8 cellular contexts compared by ENCODE assay signal in genomic region chr11:130145975-130146776, GRCh38. TPM values are rescaled to one million over a fixed set of nuclear protein-coding genes. Genes with fewer than 3 reads are reported as not detected.
DNase-seq lines count a peak whose midpoint lies in the region; ATAC-seq and TF ChIP-seq lines count a peak whose summit lies in the region.

No MANE protein-coding gene starts in this region.

- no peaks in the 10 kb centered on the region for H3K79me2 ChIP-seq in OCI-LY7 (ENCODE audit: insufficient read depth, low read depth, low read length)

- CTCF ChIA-PET in OCI-LY7 (lab: Charles Lee; ENCODE audit: unreplicated experiment): interaction anchor here (0.8 to 1.4 kb wide), 4 partner anchors 14 to 173 kb away, joined by 3 to 4 read pairs (median 4); no protein-coding TSS in a partner anchor
- CTCF ChIA-PET in HEK293T (lab: Yijun Ruan, JAX): no interaction called here

- H3K4me3 ChIP-seq in OCI-LY7 (ENCODE audit: low read depth, low read length, poor library complexity, severe bottlenecking): no peak overlapping the region
- H3K4me3 ChIP-seq in foreskin fibroblast (ENCODE audit: low read depth in 1 of 2, low read length in 2 of 2): no peak overlapping the region

- TF ChIP-seq CTCF in OCI-LY7 (conservative IDR thresholded peaks at IDR 0.05; ENCODE audit: low read length) (peak; percentile 64), foreskin fibroblast (IDR thresholded peaks at IDR 0.05; ENCODE audit: low read depth, low read length) (peak; percentile 21)

- no peaks in the 10 kb centered on the region for H4K20me1 ChIP-seq in OCI-LY7 (ENCODE audit: insufficient read depth, low read length)

- H3K9me3 ChIP-seq in OCI-LY7 (ENCODE audit: low read length): no peaks in the 10 kb centered on the region

- H3K36me3 ChIP-seq in OCI-LY7 (ENCODE audit: insufficient read depth, low read length): peaks cover 71% of the 10 kb centered on the region

- intact Hi-C loops in OCI-LY7 (cut with micrococcal nuclease; ENCODE audit: unreplicated experiment) (loop anchor here (5.0 kb wide), 1 partner anchor 36 kb away; no protein-coding TSS in a partner anchor), posterior vena cava (cut with DNase I) (no loop called here)

- peak overlapping the region; percentile 47 for H3K4me2 ChIP-seq in OCI-LY7 (ENCODE audit: low read length)

- peaks cover 42% of the 10 kb centered on the region for H3K4me1 ChIP-seq in OCI-LY7 (ENCODE audit: insufficient read depth, low read length, poor library complexity, severe bottlenecking)

- no peak for DNase-seq in OCI-LY7 (ENCODE audit: low spot score)
- peak; percentile 21 to 56 for DNase-seq in foreskin fibroblast
- DNase-seq in posterior vena cava (ENCODE audit: low spot score): peak; percentile 81
- no peak for DNase-seq in HEK293T (ENCODE audit: extremely low spot score)
- no peak for DNase-seq in HuH-7 (ENCODE audit: low spot score)
- DNase-seq in activated CD8-positive, alpha-beta memory T cell treated with anti-CD3 and anti-CD28 coated beads, Interleukin-2, amount 50 U/mL, for 4 hours: no peak

- POLR2A ChIA-PET in OCI-LY7 (lab: Charles Lee): interaction anchor here (0.6 to 1.4 kb wide), 12 partner anchors 10 to 252 kb away, joined by 3 to 7 read pairs (median 3); no protein-coding TSS in a partner anchor
- POLR2A ChIA-PET in HEK293T (lab: Yijun Ruan, JAX): no interaction called here

- H3K9me2 ChIP-seq in OCI-LY7 (ENCODE audit: insufficient read depth, low read length): no peaks in the 10 kb centered on the region

- BruUV-seq in OCI-LY7 (replicated peaks; lab: Mats Ljungman, UMichigan): no TSS peak

- peak; percentile 48 for ATAC-seq in GM18867 (IDR thresholded peaks at IDR 0.05; ENCODE audit: unreplicated experiment)
- ATAC-seq in HG03097 (IDR thresholded peaks at IDR 0.05; ENCODE audit: low FRiP score, unreplicated experiment): no peak

- peak overlapping the region; percentile 67 for H3K27ac ChIP-seq in OCI-LY7 (ENCODE audit: low read depth, low read length, poor library complexity, severe bottlenecking)

- no peak overlapping the region for H2AFZ ChIP-seq in OCI-LY7 (ENCODE audit: low read length)

TF ChIP-seq in HEK293T, 16 proteins besides CTCF, POLR2A, EP300 and RAD21:
- TF ChIP-seq ZNF384 (IDR thresholded peaks at IDR 0.05) (no peak), LEF1 (IDR thresholded peaks at IDR 0.05; ENCODE audit: borderline replicate concordance) (no peak), TARDBP (IDR thresholded peaks at IDR 0.05) (no peak), SUZ12 (IDR thresholded peaks at IDR 0.05) (no peak), ARNT (IDR thresholded peaks at IDR 0.05) (no peak), SP1 (IDR thresholded peaks at IDR 0.05) (no peak), HDGF (IDR thresholded peaks at IDR 0.05; ENCODE audit: borderline replicate concordance) (no peak), FOXM1 (IDR thresholded peaks at IDR 0.05; ENCODE audit: borderline replicate concordance) (no peak), L3MBTL2 (conservative IDR thresholded peaks at IDR 0.05) (no peak)

RNA-seq across cellular contexts. Expression of gene ST14, which starts 13.4 kb away (rescaled TPM):
- total RNA-seq in OCI-LY7 (2014; rRNA removed; shearing (Covaris generic)): 110 and 135 TPM in 2 replicates
- total RNA-seq in OCI-LY7 (2022): 98.0 and 109 TPM in 2 replicates
- 1 to 10 TPM; 4.9 to 6.0 TPM for total RNA-seq in posterior vena cava

Comparison
In these comparisons a context has a peak if more than half of its experiments do, and no peak if none do; other contexts are left out.
1. DNase-seq: peak in foreskin fibroblast (2 of 2) and posterior vena cava (single experiment); none in OCI-LY7 (single experiment), HEK293T (single experiment), HuH-7 (single experiment) and activated CD8-positive, alpha-beta memory T cell treated with anti-CD3 and anti-CD28 coated beads, Interleukin-2, amount 50 U/mL, for 4 hours (single experiment).
2. RNA of gene ST14, which starts 13.4 kb away (total RNA-seq): 98.0 to 135 TPM in OCI-LY7; 4.9 to 6.0 TPM in posterior vena cava; every median in the first group is over 10 times any median in the second.